ENCODE assay signal across 8 cellular contexts in the genomic region with DNA sequence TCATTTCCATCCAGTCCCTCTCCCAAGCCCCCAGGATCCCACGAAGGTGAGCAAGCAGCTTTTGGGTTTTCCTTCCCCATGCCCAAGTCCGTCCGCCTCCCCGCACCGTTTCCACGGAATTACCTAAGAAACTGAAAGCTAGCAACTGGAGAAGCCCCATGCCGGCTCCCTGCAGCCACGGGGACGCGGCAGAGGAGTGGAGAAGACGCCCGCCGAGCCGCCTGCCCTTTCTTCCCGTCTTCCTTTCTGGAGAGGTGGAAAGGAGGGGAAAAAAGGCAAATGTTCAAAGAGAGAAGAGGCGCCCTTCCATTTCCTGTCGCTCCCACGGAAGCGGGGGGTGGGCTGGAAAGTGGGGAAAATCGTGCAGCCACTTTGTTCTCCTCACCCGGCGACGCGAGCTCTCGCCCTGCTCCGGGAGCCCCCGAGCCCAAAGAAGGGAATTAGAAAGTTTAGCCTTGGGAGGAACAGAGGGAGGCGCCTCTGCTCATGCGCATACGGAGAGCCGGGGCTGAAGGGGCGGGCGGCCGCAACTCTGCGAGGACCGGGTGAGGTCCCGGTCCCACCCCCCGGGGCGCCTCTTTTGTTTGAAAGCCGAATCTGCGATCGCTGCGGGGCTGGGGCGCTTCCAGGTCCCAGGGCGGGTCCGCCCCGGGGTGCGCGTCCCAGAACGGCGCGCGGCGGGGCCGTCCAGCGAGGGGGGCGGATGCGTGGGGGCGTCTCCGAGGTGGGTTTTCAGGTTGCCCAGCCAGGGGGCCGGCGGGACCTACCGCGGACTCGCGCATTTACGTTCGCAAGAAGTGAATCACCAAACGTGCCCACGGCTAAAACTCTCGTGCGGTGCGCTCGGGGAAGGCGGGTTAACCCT. TPM values are rescaled to one million over a fixed set of nuclear protein-coding genes. Genes with fewer than 3 reads are reported as not detected.
DNase-seq lines count a peak whose midpoint lies in the region; ATAC-seq and TF ChIP-seq lines count a peak whose summit lies in the region.

A gene (minus strand): TSS at position 436 of the 865 bp plus-strand sequence. CDS start 276 bp downstream, at position 160.

- H3K27ac ChIP-seq in right cardiac atrium (ENCODE audit: low read length) (peak within 1 kb of the TSS; percentile 33), psoas muscle (peak within 1 kb of the TSS; percentile 53)

- ATAC-seq in right cardiac atrium (peak; percentile 84 to 86), psoas muscle (peak; percentile 54 to 70 (median 68)), GM18861 (IDR thresholded peaks at IDR 0.05; ENCODE audit: unreplicated experiment) (no peak), GM21515 (IDR thresholded peaks at IDR 0.05; ENCODE audit: unreplicated experiment) (no peak)

- TF ChIP-seq CTCF in astrocyte of the spinal cord (IDR thresholded peaks at IDR 0.05; ENCODE audit: low read depth, low read length) (no peak), psoas muscle (IDR thresholded peaks at IDR 0.05) (no peak)

- WGBS in right cardiac atrium: under 1% methylated on average over 75 of the region's 75 CpGs
- WGBS in psoas muscle, 3 donors: 0 to 1% (median 1%) methylated on average over 71 to 75 of the region's 75 CpGs

- intact Hi-C loops in right cardiac atrium (cut with DNase I) (loop anchor here in 1 of 4 donors (10.0 kb wide), 1 partner anchor 68 kb away; no protein-coding TSS in a partner anchor), psoas muscle (cut with DNase I) (loop anchor here in 1 of 2 donors (5.0 kb wide), 1 partner anchor 94 kb away; no protein-coding TSS in a partner anchor)

- in situ Hi-C loops in astrocyte of the spinal cord (cut with HindIII; ENCODE audit: low sequenced_read_pairs): no loop called here

- H3K4me3 ChIP-seq in astrocyte of the spinal cord (ENCODE audit: low read depth, low read length) (peak within 1 kb of the TSS; percentile 85), right cardiac atrium (ENCODE audit: low read length) (peak within 1 kb of the TSS; percentile 90), psoas muscle (peak within 1 kb of the TSS; percentile 68)

- H3K9me3 ChIP-seq in right cardiac atrium (ENCODE audit: control insufficient read depth, low read length): no peaks in the 10 kb centered on the region
- no peaks in the 10 kb centered on the region for H3K9me3 ChIP-seq in psoas muscle

- H3K36me3 ChIP-seq in psoas muscle (ENCODE audit: insufficient read depth in 1 of 2, low read depth in 1 of 2): no peaks in the 10 kb centered on the region

- DNase-seq in NCI-H345 (lab: John Stamatoyannopoulos, UW): peak; percentile 62
- DNase-seq in NCI-H345 treated with DMSO at 0.1 percent for 48 hours (lab: John Stamatoyannopoulos, UW; ENCODE audit: unreplicated experiment): no peak
- DNase-seq in NCI-H460 (ENCODE audit: extremely low read depth, low read depth): peak; percentile 48
- peak; percentile 88 for DNase-seq in astrocyte of the spinal cord (ENCODE audit: low read depth, low spot score)
- DNase-seq in right cardiac atrium: peak; percentile 87 to 93 (median 88)
- DNase-seq in psoas muscle: peak; percentile 81 to 87

- H3K4me1 ChIP-seq in right cardiac atrium (ENCODE audit: control insufficient read depth, insufficient read depth, low read length) (peaks cover 2% of the 10 kb centered on the region), psoas muscle (peaks cover 3% of the 10 kb centered on the region)

- H3K27me3 ChIP-seq in right cardiac atrium (ENCODE audit: control insufficient read depth, insufficient read depth) (no peaks in the 10 kb centered on the region), psoas muscle (ENCODE audit: insufficient read depth in 3 of 3, low read length in 2 of 3) (peaks cover 0 to 64% (median 9%) of the 10 kb centered on the region in 3 donors)

RNA-seq across cellular contexts. Expression of the gene that starts here (rescaled TPM):
- total RNA-seq in NCI-H460 (2014; rRNA removed; shearing (Covaris generic)): 144 and 146 TPM in 2 replicates
- polyA plus RNA-seq in NCI-H460 (2014; cell fraction: nucleus; rRNA removed): 96.9 and 160 TPM in 2 replicates
- total RNA-seq in right cardiac atrium (100 to 1,000 TPM in 1 of 4 donors, 10 to 100 TPM in 3; 42.1 to 110 (median 47.3) TPM), psoas muscle (10 to 100 TPM; 23.7 to 43.6 (median 26.4) TPM)
- polyA plus RNA-seq in right cardiac atrium (59.9 TPM), psoas muscle (10 to 100 TPM; 17.0 to 45.9 (median 25.8) TPM)

Comparison
In these comparisons a context has a peak if more than half of its experiments do, and no peak if none do; other contexts are left out.
1. ATAC-seq: peak in right cardiac atrium (2 of 2) and psoas muscle (4 of 4); none in GM18861 (single experiment) and GM21515 (single experiment).
2. Peak in every context shown above with its lines, with median percentiles within 50 percentile points of each other: H3K4me3 ChIP-seq.